ENCODE assay signal across 23 cellular contexts in genomic region chr4:99800332-99801004, GRCh38. TPM values are rescaled to one million over a fixed set of nuclear protein-coding genes. Genes with fewer than 3 reads are reported as not detected.
"Had no signal": no experiment of that assay in that cellular context is flagged by ENCODE, and none has a peak within 500 bp of the region (broad histone marks: within the 10 kb centered on the region; RNA-seq: fewer than 3 reads in every experiment).

No MANE protein-coding gene starts in this region.

- H3K4me1 ChIP-seq: breast epithelium, colonic mucosa, right lobe of liver, testis had no signal

- H3K27me3 ChIP-seq: breast epithelium, colonic mucosa, ovary, right lobe of liver, stomach, testis had no signal

- H3K27ac ChIP-seq: breast epithelium, colonic mucosa, dorsolateral prefrontal cortex, neutrophil, ovary, right lobe of liver, stomach, testis had no signal

- ATAC-seq: activated T-helper 17 cell treated with anti-CD3 and anti-CD28 coated beads, Interleukin-2, amount 50 U/mL, for 72 hours; effector memory CD8-positive, alpha-beta T cell; esophagus mucosa; right lobe of liver; stimulated activated effector memory CD8-positive, alpha-beta T cell treated with anti-CD3 and anti-CD28 coated beads, Interleukin-12 subunit alpha, Interleukin-12 subunit beta, amount 100 ng/mL, for 72 hours; WTC11 had no signal

- H3K9me3 ChIP-seq: breast epithelium, colonic mucosa, neutrophil, ovary, right lobe of liver, stomach, testis had no signal

- H3K4me3 ChIP-seq: breast epithelium, colonic mucosa, dorsolateral prefrontal cortex, ovary, right lobe of liver, stomach, testis had no signal

- H3K36me3 ChIP-seq: breast epithelium, colonic mucosa, neutrophil, ovary, right lobe of liver, stomach had no signal

- DNase-seq: activated CD8-positive, alpha-beta memory T cell treated with anti-CD3 and anti-CD28 coated beads, Interleukin-2, amount 50 U/mL, for 4 hours; activated naive CD4-positive, alpha-beta T cell; activated T-cell treated with anti-CD3 and anti-CD28 coated beads, Interleukin-2, amount 50 U/mL, for 24 hours; colonic mucosa; dorsolateral prefrontal cortex; effector memory CD8-positive, alpha-beta T cell; head of caudate nucleus; ovary; right lobe of liver; small intestine; stimulated activated CD4-positive, alpha-beta T cell treated with anti-CD3 and anti-CD28 coated beads, Interleukin-2, amount 100 ng/mL, for 24 hours; stomach; T-helper 9 cell; testis had no signal

RNA-seq across cellular contexts. Expression of gene DAPP1, which starts 16.2 kb away (rescaled TPM):
- total RNA-seq: endothelial cell of umbilical vein, myocyte, pulmonary artery endothelial cell, WTC11 had no signal
- polyA plus RNA-seq: endothelial cell of umbilical vein had no signal
